14 cellular contexts compared by ENCODE assay signal in the genomic region with DNA sequence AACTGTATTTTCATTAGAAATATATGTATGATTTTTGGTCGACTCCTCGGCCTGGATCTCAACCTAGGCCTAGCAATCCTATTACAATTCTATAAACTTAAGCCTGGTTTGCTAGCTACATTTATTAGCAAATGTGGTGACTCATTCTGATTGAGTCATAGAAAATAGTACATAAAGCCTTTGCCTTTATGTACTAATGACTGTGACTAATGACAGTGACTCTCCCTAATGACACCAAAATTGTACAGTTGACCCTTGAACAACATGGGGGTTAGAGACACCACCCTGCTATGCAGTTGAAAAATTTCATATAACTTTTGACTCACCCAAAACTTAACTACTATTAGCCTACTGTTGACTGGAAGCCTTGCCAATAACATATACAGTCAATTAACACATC.
DNase-seq lines count a peak whose midpoint lies in the region; FAIRE-seq and TF ChIP-seq lines count a peak whose summit lies in the region.
"Had no signal": no experiment of that assay in that cellular context is flagged by ENCODE, and none has a peak within 500 bp of the region (broad histone marks: within the 10 kb centered on the region; RNA-seq: fewer than 3 reads in every experiment).

No MANE protein-coding gene starts in this region.

- TF ChIP-seq POLR2A in GM12891 (IDR thresholded peaks at IDR 0.05; ENCODE audit: low read depth, low read length) = no peak

- peaks cover 17% of the 10 kb centered on the region for H3K4me1 ChIP-seq in mammary epithelial cell (ENCODE audit: insufficient read depth, low read length)

- peak; percentile 86 for DNase-seq in COLO829 (ENCODE audit: low spot score)
- DNase-seq in LoVo (ENCODE audit: low spot score) = peak; percentile 80
- DNase-seq in mammary epithelial cell = peak; percentile 88
- DNase-seq in kidney tubule cell (ENCODE audit: low spot score) = peak; percentile 86
- no peak for DNase-seq in osteocyte (ENCODE audit: extremely low spot score, unreplicated experiment)
- no peak for DNase-seq in germinal center (ENCODE audit: low spot score)
- DNase-seq in GM12891 (ENCODE audit: insufficient read length, low spot score) = no peak
- DNase-seq in GM13977 (ENCODE audit: low spot score) = no peak
- DNase-seq: activated CD4-positive, alpha-beta T cell treated with anti-CD3 and anti-CD28 coated beads, Interleukin-2, amount 10 ng/mL, durations not matched to agents 7 days and 5 days; NCI-H1048; NCI-H524 treated with DMSO at 0.1 percent for 48 hours; stimulated activated CD4-positive, alpha-beta T cell treated with anti-CD3 and anti-CD28 coated beads, Interleukin-4, amount 100 ng/mL, for 24 hours had no signal

- intact Hi-C loops in mammary epithelial cell (cut with micrococcal nuclease) = no loop called here

- H3K9me3 ChIP-seq in mammary epithelial cell (replicated peaks; ENCODE audit: insufficient read depth, low read length) = no peaks in the 10 kb centered on the region
- H3K9me3 ChIP-seq: neutrophil had no signal

- peak overlapping the region; percentile 20 for H3K4me2 ChIP-seq in mammary epithelial cell (ENCODE audit: insufficient read depth, low read depth, low read length)

- H3K36me3 ChIP-seq in mammary epithelial cell (ENCODE audit: insufficient read depth, low read length) = no peaks in the 10 kb centered on the region
- H3K36me3 ChIP-seq: neutrophil had no signal

- WGBS in mammary epithelial cell (ENCODE audit: low coverage, missing lambda C conversion rate) = 61% methylated on average over 2 of the region's 2 CpGs

- BruUV-seq in mammary epithelial cell (replicated peaks; lab: Mats Ljungman, UMichigan) = no TSS peak

- H4K20me1 ChIP-seq in mammary epithelial cell (ENCODE audit: insufficient read depth, low read length) = no peaks in the 10 kb centered on the region

- H3K27ac ChIP-seq in mammary epithelial cell (ENCODE audit: insufficient read depth, low read depth, low read length) = peak overlapping the region; percentile 69
- H3K27ac ChIP-seq: neutrophil had no signal

- H3K27me3 Mint-ChIP-seq in osteocyte (ENCODE audit: unreplicated experiment) = no peaks in the 10 kb centered on the region

- no peak overlapping the region for H2AFZ ChIP-seq in mammary epithelial cell (ENCODE audit: low read depth, low read length)

- H3K4me3 ChIP-seq in mammary epithelial cell (replicated peaks in 1 of 3; ENCODE audit: insufficient read depth in 1 of 3, low read depth in 2 of 3, low read length in 3 of 3) = no peak overlapping the region

- no peaks in the 10 kb centered on the region for H3K27me3 ChIP-seq in mammary epithelial cell (ENCODE audit: insufficient read depth, low read length)
- H3K27me3 ChIP-seq: neutrophil had no signal

- H3K4me1 Mint-ChIP-seq in osteocyte (ENCODE audit: unreplicated experiment) = peaks cover 7% of the 10 kb centered on the region
- H3K4me1 Mint-ChIP-seq: activated CD4-positive, alpha-beta T cell treated with anti-CD3 and anti-CD28 coated beads, Interleukin-2, amount 10 ng/mL, durations not matched to agents 7 days and 5 days; activated naive CD4-positive, alpha-beta T cell treated with anti-CD3 and anti-CD28 coated beads, Interleukin-2, amount 50 U/mL, for 24 hours had no signal

- in situ Hi-C loops in mammary epithelial cell (cut with MboI; ENCODE audit: low sequenced_read_pairs in 2 of 2) = no loop called here
- in situ Hi-C loops in GM13977 (cut with MboI; ENCODE audit: low pct_unique_long_range_greater_than_20kb, low sequenced_read_pairs, unreplicated experiment) = no loop called here

- TF ChIP-seq CTCF in mammary epithelial cell (conservative IDR thresholded peaks at IDR 0.05 in 1 of 2, IDR thresholded peaks at IDR 0.05 in 1 of 2; ENCODE audit: extremely low read depth in 1 of 2, insufficient read depth in 1 of 2, low read depth in 1 of 2, low read length in 2 of 2) (no peak), osteocyte (IDR thresholded peaks at IDR 0.05) (no peak), GM13977 (IDR thresholded peaks at IDR 0.05; ENCODE audit: extremely low read depth, insufficient read depth, missing control alignments) (no peak)

- dilution Hi-C loops in mammary epithelial cell (cut with HindIII; ENCODE audit: low sequenced_read_pairs) = no loop called here

- CTCF ChIA-PET in mammary epithelial cell (lab: Charles Lee; ENCODE audit: low non-redundant PET) = interaction anchor here (0.6 kb wide), 1 partner anchor 107 kb away, joined by 6 read pairs; no protein-coding TSS in a partner anchor

- H3K4me3 Mint-ChIP-seq in osteocyte (ENCODE audit: unreplicated experiment) = no peak overlapping the region
- H3K4me3 Mint-ChIP-seq: activated CD4-positive, alpha-beta T cell treated with anti-CD3 and anti-CD28 coated beads, Interleukin-2, amount 10 ng/mL, durations not matched to agents 7 days and 5 days; activated naive CD4-positive, alpha-beta T cell treated with anti-CD3 and anti-CD28 coated beads, Interleukin-2, amount 50 U/mL, for 24 hours had no signal

- peaks cover 25% of the 10 kb centered on the region for H3K9me3 Mint-ChIP-seq in osteocyte (ENCODE audit: unreplicated experiment)
- H3K9me3 Mint-ChIP-seq: activated CD4-positive, alpha-beta T cell treated with anti-CD3 and anti-CD28 coated beads, Interleukin-2, amount 10 ng/mL, durations not matched to agents 7 days and 5 days had no signal

- H3K9ac ChIP-seq in mammary epithelial cell (ENCODE audit: insufficient read depth, low read length) = no peak overlapping the region

- peaks cover 15% of the 10 kb centered on the region for H3K36me3 Mint-ChIP-seq in osteocyte (ENCODE audit: unreplicated experiment)
- H3K36me3 Mint-ChIP-seq: activated naive CD4-positive, alpha-beta T cell treated with anti-CD3 and anti-CD28 coated beads, Interleukin-2, amount 50 U/mL, for 24 hours had no signal

- no peak overlapping the region for H3K27ac Mint-ChIP-seq in osteocyte (ENCODE audit: unreplicated experiment)
- H3K27ac Mint-ChIP-seq: activated CD4-positive, alpha-beta T cell treated with anti-CD3 and anti-CD28 coated beads, Interleukin-2, amount 10 ng/mL, durations not matched to agents 7 days and 5 days; activated naive CD4-positive, alpha-beta T cell treated with anti-CD3 and anti-CD28 coated beads, Interleukin-2, amount 50 U/mL, for 24 hours had no signal

- peaks cover 20% of the 10 kb centered on the region for H3K79me2 ChIP-seq in mammary epithelial cell (ENCODE audit: insufficient read depth, low read length)

- FAIRE-seq in GM12891 (lab: Jason Lieb, UNC) = no peak

TF ChIP-seq in GM12891, 5 proteins besides CTCF, POLR2A, EP300 and RAD21:
- TF ChIP-seq PAX5 (IDR thresholded peaks at IDR 0.05; ENCODE audit: insufficient read depth, low read length, severe bottlenecking) (no peak), SPI1 (IDR thresholded peaks at IDR 0.05; ENCODE audit: low read depth, low read length) (no peak), TAF1 (IDR thresholded peaks at IDR 0.05; ENCODE audit: low read depth, low read length) (no peak), POU2F2 (IDR thresholded peaks at IDR 0.05; ENCODE audit: low read depth, low read length) (no peak), POLR2AphosphoS5 (IDR thresholded peaks at IDR 0.05; ENCODE audit: low read depth, low read length) (no peak)

Comparison
In these comparisons a context has a peak if more than half of its experiments do, and no peak if none do; other contexts are left out.
1. DNase-seq: peak in COLO829 (single experiment), LoVo (single experiment), mammary epithelial cell (single experiment) and kidney tubule cell (single experiment); none in osteocyte (single experiment), germinal center (single experiment), GM12891 (single experiment) and GM13977 (single experiment).